In genomic region chr15:21110187-21110804, GRCh38 we compare ENCODE assay signal across 7 cellular contexts.
A peak's percentile ranks its signal among the peaks of the same experiment; 100 is the strongest.
DNase-seq lines count a peak whose midpoint lies in the region; ATAC-seq, FAIRE-seq and TF ChIP-seq lines count a peak whose summit lies in the region.
"Not testable (repeated sequence)": the region's sequence is repeated elsewhere in the genome, so short reads cannot be mapped to it uniquely, and the experiment has no call there.

No MANE protein-coding gene starts in this region.

- H3K36me3 ChIP-seq in HepG2 (replicated peaks in 1 of 2; ENCODE audit: control insufficient read depth in 1 of 2, insufficient read depth in 2 of 2, low read length in 2 of 2); pancreas; stomach: not testable (repeated sequence)

- CTCF ChIA-PET in HepG2 (lab: Yijun Ruan, JAX; ENCODE audit: low intra/inter-chr PET ratio, low total read pairs): not testable (repeated sequence)

- POLR2A ChIA-PET in HepG2 (lab: Yijun Ruan, JAX): not testable (repeated sequence)

- H3K4me3 ChIP-seq in HepG2 (replicated peaks in 1 of 3; ENCODE audit: insufficient read depth in 1 of 3, low read depth in 2 of 3, low read length in 3 of 3); pancreas; stomach: not testable (repeated sequence)

- H3K27ac Mint-ChIP-seq in activated naive CD8-positive, alpha-beta T cell treated with anti-CD3 and anti-CD28 coated beads for 36 hours: not testable (repeated sequence)

- H3K27me3 Mint-ChIP-seq in activated naive CD8-positive, alpha-beta T cell treated with anti-CD3 and anti-CD28 coated beads for 36 hours: not testable (repeated sequence)

- not testable (repeated sequence) for H3K27me3 ChIP-seq in foreskin keratinocyte; HepG2 (ENCODE audit: control insufficient read depth in 1 of 2, insufficient read depth in 2 of 2, low read length in 2 of 2); pancreas; stomach

- peak; percentile 24 for DNase-seq in T-helper 9 cell
- peak; percentile 31 for DNase-seq in activated CD8-positive, alpha-beta memory T cell treated with anti-CD3 and anti-CD28 coated beads, Interleukin-2, amount 50 U/mL, for 4 hours
- DNase-seq in activated naive CD8-positive, alpha-beta T cell treated with anti-CD3 and anti-CD28 coated beads for 36 hours: peak; percentile 12
- not testable (repeated sequence) for DNase-seq in foreskin keratinocyte; HepG2 (ENCODE audit: low spot score)
- peak; percentile 13 to 99 (median 45) for DNase-seq in pancreas
- DNase-seq in stomach: peak; percentile 42

- not testable (repeated sequence) for H3K4me3 Mint-ChIP-seq in activated naive CD8-positive, alpha-beta T cell treated with anti-CD3 and anti-CD28 coated beads for 36 hours

- H3K4me1 Mint-ChIP-seq in activated naive CD8-positive, alpha-beta T cell treated with anti-CD3 and anti-CD28 coated beads for 36 hours: not testable (repeated sequence)

- H3K9ac ChIP-seq in HepG2 (ENCODE audit: insufficient read depth, low read depth, low read length): not testable (repeated sequence)

- H3K4me1 ChIP-seq in foreskin keratinocyte; HepG2 (ENCODE audit: insufficient read depth, low read length); pancreas; stomach: not testable (repeated sequence)

- TF ChIP-seq EP300 in HepG2 (IDR thresholded peaks at IDR 0.05; ENCODE audit: low read depth in 2 of 2, low read length in 2 of 2); HepG2 (CRISPR knock-in tag; IDR thresholded peaks at IDR 0.05; ENCODE audit: borderline replicate concordance); stomach (IDR thresholded peaks at IDR 0.05): not testable (repeated sequence)

- not testable (repeated sequence) for TF ChIP-seq RAD21 in HepG2 (CRISPR knock-in tag; IDR thresholded peaks at IDR 0.05)

- not testable (repeated sequence) for H3K4me2 ChIP-seq in HepG2 (ENCODE audit: low read depth, low read length)

- H4K20me1 ChIP-seq in HepG2 (ENCODE audit: insufficient read depth, low read length): not testable (repeated sequence)

- 18% methylated on average over 3 of the region's 5 CpGs for WGBS in HepG2 (ENCODE audit: low lambda C conversion rate)
- WGBS in pancreas, 2 donors: 51 to 52% methylated on average over 2 to 4 of the region's 5 CpGs
- 42 to 66% (median 65%) methylated on average over 3 to 5 of the region's 5 CpGs for WGBS in stomach, 5 donors

- H3K36me3 Mint-ChIP-seq in activated naive CD8-positive, alpha-beta T cell treated with anti-CD3 and anti-CD28 coated beads for 36 hours: not testable (repeated sequence)

- not testable (repeated sequence) for BruUV-seq in HepG2 (replicated peaks; lab: Mats Ljungman, UMichigan)

- in situ Hi-C loops in HepG2 (cut with HindIII; ENCODE audit: extremely low pct_ligation_motif_present, low pct_unique_long_range_greater_than_20kb): not testable (repeated sequence)

- H3K27ac ChIP-seq in foreskin keratinocyte; HepG2 (ENCODE audit: extremely low read length, insufficient read depth, low read length); pancreas; stomach: not testable (repeated sequence)

- not testable (repeated sequence) for H3K9me3 Mint-ChIP-seq in activated naive CD8-positive, alpha-beta T cell treated with anti-CD3 and anti-CD28 coated beads for 36 hours

- not testable (repeated sequence) for TF ChIP-seq CTCF in foreskin keratinocyte (conservative IDR thresholded peaks at IDR 0.05); HepG2 (CRISPR knock-in tag; IDR thresholded peaks at IDR 0.05); pancreas (IDR thresholded peaks at IDR 0.05); stomach (IDR thresholded peaks at IDR 0.05)

- not testable (repeated sequence) for FAIRE-seq in HepG2 (lab: Jason Lieb, UNC); pancreas (lab: Jason Lieb, UNC)

- not testable (repeated sequence) for H3K79me2 ChIP-seq in HepG2 (ENCODE audit: insufficient read depth, low read length)

- intact Hi-C loops in HepG2 (cut with micrococcal nuclease; ENCODE audit: unreplicated experiment); pancreas (cut with DNase I); stomach (cut with DNase I; ENCODE audit: low total_unique reads): not testable (repeated sequence)

- H2AFZ ChIP-seq in HepG2 (ENCODE audit: low read length): not testable (repeated sequence)

- not testable (repeated sequence) for H3K9me3 ChIP-seq in HepG2 (ENCODE audit: low read length); pancreas; stomach

- not testable (repeated sequence) for TF ChIP-seq POLR2A in HepG2 (IDR thresholded peaks at IDR 0.05; ENCODE audit: insufficient read depth in 1 of 2, low read depth in 2 of 2, low read length in 2 of 2); stomach (IDR thresholded peaks at IDR 0.05)

- ATAC-seq in foreskin keratinocyte: peak; percentile 44
- peak; percentile 40 for ATAC-seq in HepG2
- peak in 1 of 4 donors; percentile 29 for ATAC-seq in pancreas
